Comparison of ENCODE assay signal across 26 cellular contexts in genomic region chr12:82705774-82706173, GRCh38. TPM values are rescaled to one million over a fixed set of nuclear protein-coding genes. Genes with fewer than 3 reads are reported as not detected.
"Had no signal": no experiment of that assay in that cellular context is flagged by ENCODE, and none has a peak within 500 bp of the region (broad histone marks: within the 10 kb centered on the region; RNA-seq: fewer than 3 reads in every experiment).

No MANE protein-coding gene starts in this region.

- H3K36me3 ChIP-seq: pancreas, prostate gland, stomach, tibial artery, vagina had no signal

- H3K27ac ChIP-seq: pancreas, prostate gland, skin epidermis, stomach, testis, tibial artery, vagina had no signal

- ATAC-seq: left cardiac atrium; left lobe of liver; mucosa of descending colon; naive thymus-derived CD4-positive, alpha-beta T cell; natural killer cell treated with Interleukin-12 subunit alpha and Interleukin-12 subunit beta and Interleukin-15 and Interleukin-18, amount 100 ng/mL, for 72 hours; pancreas; right cardiac atrium; sciatic nerve; stimulated activated naive B cell treated with anti-CD40 and anti-IgM and Interleukin-4, amounts not matched to agents 10 μg/mL and 1 μg/mL and 100 μg/mL, for 72 hours; stimulated activated naive CD8-positive, alpha-beta T cell treated with anti-CD3 and anti-CD28 coated beads, Interleukin-15, Interleukin-2, amounts not matched to agents 100 U/mL and 50 U/mL, for 24 hours had no signal

- H3K27me3 ChIP-seq: pancreas, stomach, testis, tibial artery, vagina had no signal

- H3K9me3 ChIP-seq: mucosa of descending colon, pancreas, prostate gland, stomach, testis, tibial artery, vagina had no signal

- DNase-seq: hippocampal formation; kidney glomerular epithelial cell; left cardiac atrium; midbrain; mucosa of descending colon; naive thymus-derived CD4-positive, alpha-beta T cell; nucleus accumbens; pancreas; posterior cingulate gyrus; retina; right cardiac atrium; stimulated activated CD4-positive, alpha-beta T cell treated with anti-CD3 and anti-CD28 coated beads, Interleukin-12 subunit alpha, Interleukin-12 subunit beta, amount 100 ng/mL, for 4 hours; stimulated activated CD4-positive, alpha-beta T cell treated with anti-CD3 and anti-CD28 coated beads, Interleukin-15, amount 100 ng/mL, for 24 hours; stimulated activated CD4-positive, alpha-beta T cell treated with anti-CD3 and anti-CD28 coated beads, Interleukin-2, amount 100 ng/mL, for 24 hours; stimulated activated CD4-positive, alpha-beta T cell treated with anti-CD3 and anti-CD28 coated beads, Interleukin-4, amount 100 ng/mL, for 1 hour; stimulated activated naive B cell treated with anti-CD40 and anti-IgM and Interleukin-4, amounts not matched to agents 10 μg/mL and 1 μg/mL and 100 μg/mL, for 72 hours; stimulated activated naive CD8-positive, alpha-beta T cell treated with anti-CD3 and anti-CD28 coated beads, Interleukin-15, Interleukin-2, amounts not matched to agents 100 U/mL and 50 U/mL, for 24 hours; stomach; testis; tibial artery had no signal

- H3K4me3 ChIP-seq: mucosa of descending colon, pancreas, prostate gland, skin epidermis, stomach, testis, tibial artery, vagina had no signal

- H3K4me1 ChIP-seq: prostate gland, tibial artery had no signal

RNA-seq across cellular contexts. Expression of gene TMTC2, which starts 19.1 kb away (rescaled TPM):
- polyA plus RNA-seq: naive thymus-derived CD4-positive, alpha-beta T cell had no signal
